Comparison of ENCODE assay signal across 20 cellular contexts in the genomic region with DNA sequence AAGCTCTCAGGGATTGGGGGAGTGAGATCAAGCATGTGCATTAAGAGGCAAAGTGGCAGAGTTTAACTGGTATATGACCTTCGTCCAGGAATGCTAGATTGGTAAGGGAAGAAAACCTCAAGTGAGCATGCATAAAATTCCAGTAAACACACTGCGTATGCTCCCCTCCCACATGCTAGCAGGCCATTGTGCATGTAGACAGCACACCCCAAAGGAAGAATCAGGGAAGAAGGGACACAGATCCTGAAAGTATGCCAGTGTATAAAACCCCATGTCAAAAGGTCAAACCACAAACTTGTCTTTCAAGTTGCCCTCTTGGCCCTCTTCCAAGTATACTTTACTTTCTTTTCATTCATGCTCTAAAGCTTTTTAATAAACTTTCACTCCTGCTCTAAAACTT.
A peak's percentile ranks its signal among the peaks of the same experiment; 100 is the strongest.
DNase-seq lines count a peak whose midpoint lies in the region; ATAC-seq and TF ChIP-seq lines count a peak whose summit lies in the region.
"Had no signal": no experiment of that assay in that cellular context is flagged by ENCODE, and none has a peak within 500 bp of the region (broad histone marks: within the 10 kb centered on the region; RNA-seq: fewer than 3 reads in every experiment).

No MANE protein-coding gene starts in this region.

- no peaks in the 10 kb centered on the region for H4K20me1 ChIP-seq in smooth muscle cell (ENCODE audit: low read depth)

- TF ChIP-seq CTCF in RWPE2 (IDR thresholded peaks at IDR 0.05; ENCODE audit: poor library complexity, severe bottlenecking), result no peak
- TF ChIP-seq CTCF in smooth muscle cell (IDR thresholded peaks at IDR 0.05; ENCODE audit: borderline replicate concordance, insufficient read depth, poor library complexity, severe bottlenecking), result no peak

- ATAC-seq in RWPE2 (ENCODE audit: low read depth) (peak; percentile 44; the same call in 1 of the 3 replicates), GM21447 (IDR thresholded peaks at IDR 0.05; ENCODE audit: unreplicated experiment) (no peak)
- ATAC-seq: activated T-cell treated with anti-CD3 and anti-CD28 coated beads, Interleukin-2, amount 50 U/mL, for 72 hours; right cardiac atrium; stimulated activated naive CD8-positive, alpha-beta T cell treated with anti-CD3 and anti-CD28 coated beads, Interleukin-15, amount 100 ng/mL, for 72 hours; upper lobe of right lung had no signal

- H3K36me3 ChIP-seq in RWPE2 (ENCODE audit: low read depth) (no peaks in the 10 kb centered on the region), smooth muscle cell (ENCODE audit: low read depth) (no peaks in the 10 kb centered on the region)
- H3K36me3 ChIP-seq: upper lobe of right lung had no signal

- H3K27me3 ChIP-seq in RWPE2 (ENCODE audit: insufficient read depth, poor library complexity, severe bottlenecking), result no peaks in the 10 kb centered on the region
- no peaks in the 10 kb centered on the region for H3K27me3 ChIP-seq in smooth muscle cell (ENCODE audit: low read depth)
- H3K27me3 ChIP-seq: upper lobe of right lung had no signal

- H3K4me1 ChIP-seq in RWPE2 (ENCODE audit: insufficient read depth, poor library complexity, severe bottlenecking) (peaks cover 2% of the 10 kb centered on the region), smooth muscle cell (ENCODE audit: low read depth) (no peaks in the 10 kb centered on the region)
- H3K4me1 ChIP-seq: upper lobe of right lung had no signal

- no peak overlapping the region for H2AFZ ChIP-seq in smooth muscle cell (ENCODE audit: low read depth)

- H3K9me3 ChIP-seq in RWPE2 (ENCODE audit: severe bottlenecking) (no peaks in the 10 kb centered on the region), smooth muscle cell (replicated peaks; ENCODE audit: low read depth) (no peaks in the 10 kb centered on the region)
- H3K9me3 ChIP-seq: upper lobe of right lung had no signal

- H3K79me2 ChIP-seq in smooth muscle cell (ENCODE audit: low read depth), result no peaks in the 10 kb centered on the region

- H3K4me2 ChIP-seq in smooth muscle cell, result peak overlapping the region; percentile 22

- H3K27ac ChIP-seq in RWPE2 (ENCODE audit: poor library complexity, severe bottlenecking) (no peak overlapping the region), smooth muscle cell (ENCODE audit: low read depth) (no peak overlapping the region)
- H3K27ac ChIP-seq: C4-2B, upper lobe of right lung had no signal

- peak; percentile 3 for DNase-seq in NCI-H2029 treated with DMSO at 0.1 percent for 48 hours (lab: John Stamatoyannopoulos, UW)
- no peak for DNase-seq in NCI-H2029 (lab: John Stamatoyannopoulos, UW)
- no peak for DNase-seq in RWPE2 (ENCODE audit: low spot score)
- DNase-seq in foreskin melanocyte, result peak; percentile 16
- DNase-seq in smooth muscle cell (lab: John Stamatoyannopoulos, UW; ENCODE audit: unreplicated experiment), result no peak
- DNase-seq in activated CD4-positive, alpha-beta T cell treated with anti-CD3 and anti-CD28 coated beads for 1 hour, result no peak
- DNase-seq in NCI-H748 treated with DMSO at 0.1 percent for 48 hours (lab: John Stamatoyannopoulos, UW), result no peak
- DNase-seq: activated CD4-positive, alpha-beta memory T cell treated with anti-CD3 and anti-CD28 coated beads, Interleukin-2, amount 10 ng/mL, durations not matched to agents 7 days and 5 days; activated naive CD8-positive, alpha-beta T cell treated with anti-CD3 and anti-CD28 coated beads for 36 hours; activated T-cell treated with anti-CD3 and anti-CD28 coated beads, Interleukin-2, amount 50 U/mL, for 72 hours; DMS79 treated with DMSO at 0.1 percent for 48 hours; effector CD4-positive, alpha-beta T cell; mesenchymal stem cell; NCI-H2081; NCI-H774; right cardiac atrium; stimulated activated naive CD8-positive, alpha-beta T cell treated with anti-CD3 and anti-CD28 coated beads, Interleukin-15, amount 100 ng/mL, for 72 hours; upper lobe of right lung had no signal

- H3F3A ChIP-seq in smooth muscle cell (ENCODE audit: low read depth), result no peaks in the 10 kb centered on the region

- H3K4me3 ChIP-seq in RWPE2 (ENCODE audit: severe bottlenecking) (no peak overlapping the region), smooth muscle cell (no peak overlapping the region)
- H3K4me3 ChIP-seq: upper lobe of right lung had no signal

- H3K9ac ChIP-seq in smooth muscle cell (ENCODE audit: low read depth), result no peak overlapping the region

- WGBS in smooth muscle cell (ENCODE audit: low lambda C conversion rate), result 19% methylated on average over 2 of the region's 2 CpGs

Comparison
In these comparisons a context has a peak if more than half of its experiments do, and no peak if none do; other contexts are left out.
1. DNase-seq: peak in NCI-H2029 treated with DMSO at 0.1 percent for 48 hours (single experiment) and foreskin melanocyte (single experiment); none in NCI-H2029 (single experiment), RWPE2 (single experiment), smooth muscle cell (single experiment), activated CD4-positive, alpha-beta T cell treated with anti-CD3 and anti-CD28 coated beads for 1 hour (single experiment) and NCI-H748 treated with DMSO at 0.1 percent for 48 hours (single experiment).